1 cellular context compared by ENCODE assay signal in the genomic region with DNA sequence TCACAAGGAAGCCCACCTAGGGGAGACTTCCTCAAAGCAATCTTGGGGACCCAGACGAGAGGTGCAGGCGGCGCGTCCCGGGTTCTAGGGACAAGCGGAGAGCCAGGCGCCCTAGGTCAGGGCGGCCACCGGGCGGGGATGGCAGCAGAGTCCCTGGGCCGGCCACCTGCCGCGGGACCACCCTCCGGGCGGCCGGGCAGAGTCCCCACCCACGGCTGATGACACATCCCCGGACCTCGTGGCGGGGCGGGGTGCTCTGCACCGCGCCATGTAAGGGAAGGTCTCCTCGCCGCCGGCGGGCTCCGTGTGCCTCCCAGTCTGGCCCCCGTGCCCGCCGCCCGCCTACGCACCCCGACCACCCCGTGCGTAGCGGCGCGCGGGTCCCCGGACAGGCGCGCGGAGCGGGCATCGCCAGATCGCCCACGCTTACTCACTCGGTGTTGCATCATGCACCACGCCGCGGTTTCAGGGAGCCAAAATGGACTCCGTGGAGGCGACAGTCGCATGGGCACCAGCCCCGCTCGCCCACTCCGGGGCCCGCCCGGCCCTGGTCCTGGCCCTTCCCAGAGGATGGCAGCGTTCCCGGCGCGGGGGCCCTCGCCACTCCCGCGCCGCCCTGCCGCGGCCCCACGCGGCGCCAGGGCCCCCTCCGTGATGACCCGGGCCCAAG.
TF ChIP-seq lines count a peak whose summit lies in the region.

No MANE protein-coding gene starts in this region.

TF ChIP-seq in HepG2, 621 proteins besides CTCF, POLR2A, EP300 and RAD21 (continued from another document and continues in another):
- TF ChIP-seq, protein P1, sequence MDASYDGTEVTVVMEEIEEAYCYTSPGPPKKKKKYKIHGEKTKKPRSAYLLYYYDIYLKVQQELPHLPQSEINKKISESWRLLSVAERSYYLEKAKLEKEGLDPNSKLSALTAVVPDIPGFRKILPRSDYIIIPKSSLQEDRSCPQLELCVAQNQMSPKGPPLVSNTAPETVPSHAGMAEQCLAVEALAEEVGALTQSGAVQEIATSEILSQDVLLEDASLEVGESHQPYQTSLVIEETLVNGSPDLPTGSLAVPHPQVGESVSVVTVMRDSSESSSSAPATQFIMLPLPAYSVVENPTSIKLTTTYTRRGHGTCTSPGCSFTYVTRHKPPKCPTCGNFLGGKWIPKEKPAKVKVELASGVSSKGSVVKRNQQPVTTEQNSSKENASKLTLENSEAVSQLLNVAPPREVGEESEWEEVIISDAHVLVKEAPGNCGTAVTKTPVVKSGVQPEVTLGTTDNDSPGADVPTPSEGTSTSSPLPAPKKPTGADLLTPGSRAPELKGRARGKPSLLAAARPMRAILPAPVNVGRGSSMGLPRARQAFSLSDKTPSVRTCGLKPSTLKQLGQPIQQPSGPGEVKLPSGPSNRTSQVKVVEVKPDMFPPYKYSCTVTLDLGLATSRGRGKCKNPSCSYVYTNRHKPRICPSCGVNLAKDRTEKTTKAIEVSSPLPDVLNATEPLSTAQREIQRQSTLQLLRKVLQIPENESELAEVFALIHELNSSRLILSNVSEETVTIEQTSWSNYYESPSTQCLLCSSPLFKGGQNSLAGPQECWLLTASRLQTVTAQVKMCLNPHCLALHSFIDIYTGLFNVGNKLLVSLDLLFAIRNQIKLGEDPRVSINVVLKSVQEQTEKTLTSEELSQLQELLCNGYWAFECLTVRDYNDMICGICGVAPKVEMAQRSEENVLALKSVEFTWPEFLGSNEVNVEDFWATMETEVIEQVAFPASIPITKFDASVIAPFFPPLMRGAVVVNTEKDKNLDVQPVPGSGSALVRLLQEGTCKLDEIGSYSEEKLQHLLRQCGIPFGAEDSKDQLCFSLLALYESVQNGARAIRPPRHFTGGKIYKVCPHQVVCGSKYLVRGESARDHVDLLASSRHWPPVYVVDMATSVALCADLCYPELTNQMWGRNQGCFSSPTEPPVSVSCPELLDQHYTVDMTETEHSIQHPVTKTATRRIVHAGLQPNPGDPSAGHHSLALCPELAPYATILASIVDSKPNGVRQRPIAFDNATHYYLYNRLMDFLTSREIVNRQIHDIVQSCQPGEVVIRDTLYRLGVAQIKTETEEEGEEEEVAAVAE (CRISPR knock-in tag; IDR thresholded peaks at IDR 0.05; ENCODE audit: borderline replicate concordance), result no peak
- TF ChIP-seq KLF6 (CRISPR knock-in tag; IDR thresholded peaks at IDR 0.05) (no peak), ZBTB42 (CRISPR knock-in tag; IDR thresholded peaks at IDR 0.05) (no peak), ZNF343 (CRISPR knock-in tag; IDR thresholded peaks at IDR 0.05) (0 out of 2 replicates have a peak, but pooled peaks have one; percentile 53), KDM4B (CRISPR knock-in tag; IDR thresholded peaks at IDR 0.05) (no peak), ZNF761 (CRISPR knock-in tag; conservative IDR thresholded peaks at IDR 0.05) (0 out of 2 replicates have a peak, but pooled peaks have one; percentile 31), SNAPC2 (CRISPR knock-in tag; IDR thresholded peaks at IDR 0.05) (no peak), CHD4 (IDR thresholded peaks at IDR 0.05; ENCODE audit: borderline replicate concordance, low read length) (no peak), KLF15 (CRISPR knock-in tag; IDR thresholded peaks at IDR 0.05; ENCODE audit: borderline replicate concordance) (no peak), NAIF1 (CRISPR knock-in tag; IDR thresholded peaks at IDR 0.05; ENCODE audit: borderline replicate concordance) (no peak), ZSCAN20 (CRISPR knock-in tag; IDR thresholded peaks at IDR 0.05; ENCODE audit: borderline replicate concordance) (0 out of 2 replicates have a peak, but pooled peaks have one; percentile 34), SMAD3 (CRISPR knock-in tag; IDR thresholded peaks at IDR 0.05) (no peak), PCBP1 (IDR thresholded peaks at IDR 0.05; ENCODE audit: borderline replicate concordance, low read depth, low read length) (no peak), REXO4 (CRISPR knock-in tag; IDR thresholded peaks at IDR 0.05; ENCODE audit: borderline replicate concordance) (no peak), SP1 (IDR thresholded peaks at IDR 0.05) (no peak), SP1 (CRISPR knock-in tag; IDR thresholded peaks at IDR 0.05) (no peak), ZNF766 (CRISPR knock-in tag; IDR thresholded peaks at IDR 0.05; ENCODE audit: borderline replicate concordance) (0 out of 2 replicates have a peak, but pooled peaks have one; percentile 34), FOXC1 (CRISPR knock-in tag; IDR thresholded peaks at IDR 0.05; ENCODE audit: borderline replicate concordance) (no peak), ZNF777 (CRISPR knock-in tag; IDR thresholded peaks at IDR 0.05) (peak; percentile 52; the same call in 1 of the 2 replicates), KLF9 (CRISPR knock-in tag; IDR thresholded peaks at IDR 0.05; ENCODE audit: low read depth) (no peak), ZNF230 (CRISPR knock-in tag; IDR thresholded peaks at IDR 0.05) (0 out of 2 replicates have a peak, but pooled peaks have one; percentile 44), NFIB (CRISPR knock-in tag; IDR thresholded peaks at IDR 0.05; ENCODE audit: borderline replicate concordance) (no peak), ZNF567 (CRISPR knock-in tag; IDR thresholded peaks at IDR 0.05; ENCODE audit: borderline replicate concordance) (no peak), CEBPB (IDR thresholded peaks at IDR 0.05; ENCODE audit: borderline replicate concordance, low read depth, low read length) (peak; percentile 86), SP4 (CRISPR knock-in tag; IDR thresholded peaks at IDR 0.05) (no peak), ZSCAN22 (CRISPR knock-in tag; IDR thresholded peaks at IDR 0.05) (no peak), ZNF235 (CRISPR knock-in tag; IDR thresholded peaks at IDR 0.05; ENCODE audit: borderline replicate concordance) (no peak; the same call in 1 of the 2 replicates), HOXA9 (CRISPR knock-in tag; IDR thresholded peaks at IDR 0.05; ENCODE audit: borderline replicate concordance) (no peak), NCOR1 (IDR thresholded peaks at IDR 0.05; ENCODE audit: borderline replicate concordance, low read length) (no peak), TCF7L2 (IDR thresholded peaks at IDR 0.05; ENCODE audit: low read depth, low read length) (no peak), ONECUT2 (CRISPR knock-in tag; IDR thresholded peaks at IDR 0.05) (no peak), PHF21A (CRISPR knock-in tag; IDR thresholded peaks at IDR 0.05) (no peak), KDM2A (CRISPR knock-in tag; IDR thresholded peaks at IDR 0.05; ENCODE audit: borderline replicate concordance, low read depth) (peak; percentile 44; the same call in 1 of the 2 replicates), TGIF2 (CRISPR knock-in tag; IDR thresholded peaks at IDR 0.05) (no peak; the same call in 1 of the 2 replicates), GRHL1 (CRISPR knock-in tag; conservative IDR thresholded peaks at IDR 0.05) (no peak), TERF1 (CRISPR knock-in tag; IDR thresholded peaks at IDR 0.05) (no peak), ZNF704 (CRISPR knock-in tag; IDR thresholded peaks at IDR 0.05; ENCODE audit: borderline replicate concordance) (no peak; the same call in none of the 2 replicates), CSRNP1 (CRISPR knock-in tag; IDR thresholded peaks at IDR 0.05) (no peak), ZFP36L1 (CRISPR knock-in tag; IDR thresholded peaks at IDR 0.05) (no peak), SALL2 (CRISPR knock-in tag; IDR thresholded peaks at IDR 0.05) (no peak), HNF4A (CRISPR knock-in tag; IDR thresholded peaks at IDR 0.05) (no peak), PLRG1 (conservative IDR thresholded peaks at IDR 0.05) (no peak), GATAD1 (CRISPR knock-in tag; IDR thresholded peaks at IDR 0.05) (no peak), SMAD1 (CRISPR knock-in tag; IDR thresholded peaks at IDR 0.05; ENCODE audit: borderline replicate concordance, low read depth) (no peak)
- TF ChIP-seq, protein P2, sequence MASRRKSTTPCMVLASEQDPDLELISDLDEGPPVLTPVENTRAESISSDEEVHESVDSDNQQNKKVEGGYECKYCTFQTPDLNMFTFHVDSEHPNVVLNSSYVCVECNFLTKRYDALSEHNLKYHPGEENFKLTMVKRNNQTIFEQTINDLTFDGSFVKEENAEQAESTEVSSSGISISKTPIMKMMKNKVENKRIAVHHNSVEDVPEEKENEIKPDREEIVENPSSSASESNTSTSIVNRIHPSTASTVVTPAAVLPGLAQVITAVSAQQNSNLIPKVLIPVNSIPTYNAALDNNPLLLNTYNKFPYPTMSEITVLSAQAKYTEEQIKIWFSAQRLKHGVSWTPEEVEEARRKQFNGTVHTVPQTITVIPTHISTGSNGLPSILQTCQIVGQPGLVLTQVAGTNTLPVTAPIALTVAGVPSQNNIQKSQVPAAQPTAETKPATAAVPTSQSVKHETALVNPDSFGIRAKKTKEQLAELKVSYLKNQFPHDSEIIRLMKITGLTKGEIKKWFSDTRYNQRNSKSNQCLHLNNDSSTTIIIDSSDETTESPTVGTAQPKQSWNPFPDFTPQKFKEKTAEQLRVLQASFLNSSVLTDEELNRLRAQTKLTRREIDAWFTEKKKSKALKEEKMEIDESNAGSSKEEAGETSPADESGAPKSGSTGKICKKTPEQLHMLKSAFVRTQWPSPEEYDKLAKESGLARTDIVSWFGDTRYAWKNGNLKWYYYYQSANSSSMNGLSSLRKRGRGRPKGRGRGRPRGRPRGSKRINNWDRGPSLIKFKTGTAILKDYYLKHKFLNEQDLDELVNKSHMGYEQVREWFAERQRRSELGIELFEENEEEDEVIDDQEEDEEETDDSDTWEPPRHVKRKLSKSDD (CRISPR knock-in tag; IDR thresholded peaks at IDR 0.05; ENCODE audit: low read depth), result no peak
- TF ChIP-seq, protein P3, sequence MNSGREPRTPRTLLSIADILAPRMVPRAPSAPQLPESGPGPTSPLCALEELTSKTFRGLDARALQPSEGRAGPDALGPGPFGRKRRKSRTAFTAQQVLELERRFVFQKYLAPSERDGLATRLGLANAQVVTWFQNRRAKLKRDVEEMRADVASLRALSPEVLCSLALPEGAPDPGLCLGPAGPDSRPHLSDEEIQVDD (CRISPR knock-in tag; IDR thresholded peaks at IDR 0.05; ENCODE audit: borderline replicate concordance), result no peak
- TF ChIP-seq, protein P4, sequence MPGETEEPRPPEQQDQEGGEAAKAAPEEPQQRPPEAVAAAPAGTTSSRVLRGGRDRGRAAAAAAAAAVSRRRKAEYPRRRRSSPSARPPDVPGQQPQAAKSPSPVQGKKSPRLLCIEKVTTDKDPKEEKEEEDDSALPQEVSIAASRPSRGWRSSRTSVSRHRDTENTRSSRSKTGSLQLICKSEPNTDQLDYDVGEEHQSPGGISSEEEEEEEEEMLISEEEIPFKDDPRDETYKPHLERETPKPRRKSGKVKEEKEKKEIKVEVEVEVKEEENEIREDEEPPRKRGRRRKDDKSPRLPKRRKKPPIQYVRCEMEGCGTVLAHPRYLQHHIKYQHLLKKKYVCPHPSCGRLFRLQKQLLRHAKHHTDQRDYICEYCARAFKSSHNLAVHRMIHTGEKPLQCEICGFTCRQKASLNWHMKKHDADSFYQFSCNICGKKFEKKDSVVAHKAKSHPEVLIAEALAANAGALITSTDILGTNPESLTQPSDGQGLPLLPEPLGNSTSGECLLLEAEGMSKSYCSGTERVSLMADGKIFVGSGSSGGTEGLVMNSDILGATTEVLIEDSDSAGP (CRISPR knock-in tag; IDR thresholded peaks at IDR 0.05; ENCODE audit: borderline replicate concordance), result peak; percentile 62; the same call in 1 of the 2 replicates
